18 cellular contexts compared by ENCODE assay signal in the genomic region with DNA sequence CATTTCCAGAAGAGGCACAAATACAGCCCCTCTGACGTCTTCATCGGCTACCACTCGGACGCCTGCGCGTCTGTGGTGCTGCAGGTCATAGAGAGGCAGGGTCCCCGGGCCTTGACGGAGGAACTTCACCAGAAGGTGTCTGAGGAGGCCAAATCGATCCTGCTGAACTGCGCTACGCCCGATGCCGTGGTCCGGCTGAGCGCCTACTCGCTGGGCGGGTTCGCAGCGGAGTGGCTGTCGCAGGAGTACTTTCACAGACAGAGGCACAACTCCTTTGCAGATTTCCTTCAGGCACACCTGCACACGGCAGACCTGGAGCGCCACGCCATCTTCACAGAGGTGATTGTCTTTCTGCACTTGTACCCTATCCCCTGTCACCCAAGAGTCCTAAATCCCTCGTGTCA.
"Had no signal": no experiment of that assay in that cellular context is flagged by ENCODE, and none has a peak within 500 bp of the region (broad histone marks: within the 10 kb centered on the region; RNA-seq: fewer than 3 reads in every experiment).

No MANE protein-coding gene starts in this region.

- H3K4me1 ChIP-seq: heart right ventricle, left ventricle myocardium inferior, lower lobe of right lung, right atrium auricular region, testis, tibial nerve had no signal

- H3K27ac ChIP-seq: dorsolateral prefrontal cortex, heart right ventricle, left ventricle myocardium inferior, lower lobe of right lung, right atrium auricular region, testis, tibial nerve had no signal

- DNase-seq: caudate nucleus; cortex of kidney; dorsolateral prefrontal cortex; effector CD8-positive, alpha-beta T cell; heart right ventricle; hypothalamus; left ventricle myocardium inferior; lower lobe of right lung; naive B cell; stimulated activated CD4-positive, alpha-beta T cell treated with anti-CD3 and anti-CD28 coated beads, Interleukin-4, amount 100 ng/mL, for 1 hour; stimulated activated CD8-positive, alpha-beta memory T cell treated with anti-CD3 and anti-CD28 coated beads, Interleukin-4, amount 100 ng/mL, for 48 hours; testis had no signal

- H3K4me3 ChIP-seq: dorsolateral prefrontal cortex, heart right ventricle, left ventricle myocardium inferior, lower lobe of right lung, right atrium auricular region, smooth muscle cell, testis, tibial nerve had no signal

- H3K27me3 Mint-ChIP-seq: memory B cell; naive B cell; stimulated activated memory B cell treated with anti-CD40 and anti-IgM and Interleukin-4, amounts not matched to agents 10 μg/mL and 1 μg/mL and 100 μg/mL, for 72 hours; stimulated activated naive CD8-positive, alpha-beta T cell treated with anti-CD3 and anti-CD28 coated beads, Interleukin-15, Interleukin-2, amounts not matched to agents 100 ng/mL and 50 ng/mL, for 24 hours had no signal

- H3K27me3 ChIP-seq: dorsolateral prefrontal cortex, heart right ventricle, right atrium auricular region, testis, tibial nerve had no signal

- H3K4me1 Mint-ChIP-seq: memory B cell had no signal

- H3K4me3 Mint-ChIP-seq: memory B cell; naive B cell; stimulated activated memory B cell treated with anti-CD40 and anti-IgM and Interleukin-4, amounts not matched to agents 10 μg/mL and 1 μg/mL and 100 μg/mL, for 72 hours; stimulated activated naive CD8-positive, alpha-beta T cell treated with anti-CD3 and anti-CD28 coated beads, Interleukin-15, Interleukin-2, amounts not matched to agents 100 ng/mL and 50 ng/mL, for 24 hours had no signal

- ATAC-seq: heart right ventricle; lower lobe of right lung; stimulated activated memory B cell treated with anti-CD40 and anti-IgM and Interleukin-4, amounts not matched to agents 10 μg/mL and 1 μg/mL and 100 μg/mL, for 72 hours had no signal

- H3K9me3 Mint-ChIP-seq: memory B cell; naive B cell; stimulated activated memory B cell treated with anti-CD40 and anti-IgM and Interleukin-4, amounts not matched to agents 10 μg/mL and 1 μg/mL and 100 μg/mL, for 72 hours; stimulated activated naive CD8-positive, alpha-beta T cell treated with anti-CD3 and anti-CD28 coated beads, Interleukin-15, Interleukin-2, amounts not matched to agents 100 ng/mL and 50 ng/mL, for 24 hours had no signal

- H3K4me2 ChIP-seq: smooth muscle cell had no signal

- H3K9me3 ChIP-seq: heart right ventricle, left ventricle myocardium inferior, lower lobe of right lung, right atrium auricular region, testis, tibial nerve had no signal

- H3K27ac Mint-ChIP-seq: stimulated activated memory B cell treated with anti-CD40 and anti-IgM and Interleukin-4, amounts not matched to agents 10 μg/mL and 1 μg/mL and 100 μg/mL, for 72 hours had no signal
